Comparison of ENCODE assay signal across 8 cellular contexts in genomic region chr6:139290787-139291294, GRCh38. TPM values are rescaled to one million over a fixed set of nuclear protein-coding genes. Genes with fewer than 3 reads are reported as not detected.
DNase-seq lines count a peak whose midpoint lies in the region; ATAC-seq and TF ChIP-seq lines count a peak whose summit lies in the region.

No MANE protein-coding gene starts in this region.

- no peaks in the 10 kb centered on the region for H3K36me3 ChIP-seq in fibroblast of lung (ENCODE audit: control insufficient read depth, insufficient read depth, low read length)

- H3K4me1 Mint-ChIP-seq in nephron progenitor cell = peaks cover 22% of the 10 kb centered on the region

- ATAC-seq in GM18861 (IDR thresholded peaks at IDR 0.05; ENCODE audit: unreplicated experiment) = peak; percentile 83
- ATAC-seq in HG02981 (IDR thresholded peaks at IDR 0.05; ENCODE audit: unreplicated experiment) = peak; percentile 77
- ATAC-seq in SK-N-SH treated with all-trans-retinoic acid at 6 μM for 48 hours = no peak

- CTCF ChIA-PET in AG04450 (lab: Charles Lee) = interaction anchor here (1.2 kb wide), 2 partner anchors 15 to 71 kb away, joined by 3 read pairs; no protein-coding TSS in a partner anchor

- no peak overlapping the region for H2AFZ ChIP-seq in fibroblast of lung (ENCODE audit: low read length)

- H3K4me3 ChIP-seq in AG04450 (ENCODE audit: low read depth, low read length) (peak overlapping the region; percentile 27; the same call in 1 of the 2 replicates), fibroblast of lung (replicated peaks in 1 of 4; ENCODE audit: control extremely low read depth in 1 of 4, insufficient read depth in 1 of 4, low read depth in 3 of 4, low read length in 4 of 4) (peak overlapping the region in 2 of 4 experiments; percentile 37 to 44)

- H3K36me3 Mint-ChIP-seq in nephron progenitor cell (ENCODE audit: low read depth) = no peaks in the 10 kb centered on the region

- POLR2A ChIA-PET in AG04450 (lab: Yijun Ruan, JAX) = no interaction called here

- H3K4me2 ChIP-seq in fibroblast of lung (ENCODE audit: extremely low read depth, insufficient read depth, low read length) = peak overlapping the region; percentile 66

- TF ChIP-seq CTCF in AG04450 (IDR thresholded peaks at IDR 0.05; ENCODE audit: low read depth, low read length) (no peak), fibroblast of lung (conservative IDR thresholded peaks at IDR 0.05 in 1 of 2, IDR thresholded peaks at IDR 0.05 in 1 of 2; ENCODE audit: low read depth in 1 of 2, low read length in 2 of 2) (no peak), nephron progenitor cell (IDR thresholded peaks at IDR 0.05) (no peak)

- no peak overlapping the region for H3K27ac Mint-ChIP-seq in nephron progenitor cell

- H3K27ac ChIP-seq in AG04450 (ENCODE audit: low read depth, low read length) (peak overlapping the region; percentile 73), fibroblast of lung (ENCODE audit: insufficient read depth, low read length) (peak overlapping the region; percentile 48)

- H3K9ac ChIP-seq in fibroblast of lung (ENCODE audit: insufficient read depth, low read length) = no peak overlapping the region

- DNase-seq in AG04450 (ENCODE audit: low read depth, low spot score) (no peak), RPMI7951 (ENCODE audit: low read depth) (peak; percentile 71), fibroblast of lung (ENCODE audit: low read depth in 2 of 2) (peak; percentile 67 to 75), pons (ENCODE audit: low spot score) (peak; percentile 78), nephron progenitor cell (no peak)

- H3K4me1 ChIP-seq in fibroblast of lung (ENCODE audit: control insufficient read depth, extremely low read depth, insufficient read depth, low read length) = peaks cover 4% of the 10 kb centered on the region

- no peak overlapping the region for H3K4me3 Mint-ChIP-seq in nephron progenitor cell

- H3K27me3 Mint-ChIP-seq in nephron progenitor cell (ENCODE audit: low read depth, poor library complexity) = no peaks in the 10 kb centered on the region

- H3K79me2 ChIP-seq in fibroblast of lung (ENCODE audit: control insufficient read depth, insufficient read depth, low read length) = no peaks in the 10 kb centered on the region

- peaks cover 5% of the 10 kb centered on the region for H3K9me3 Mint-ChIP-seq in nephron progenitor cell

- H3K9me3 ChIP-seq in AG04450 (ENCODE audit: control insufficient read depth, insufficient read depth, low read length) (no peaks in the 10 kb centered on the region), fibroblast of lung (ENCODE audit: control insufficient read depth, insufficient read depth, low read depth, low read length) (no peaks in the 10 kb centered on the region)

- H3K27me3 ChIP-seq in AG04450 (ENCODE audit: control insufficient read depth, insufficient read depth, low read length) = no peaks in the 10 kb centered on the region
- H3K27me3 ChIP-seq in fibroblast of lung (ENCODE audit: control insufficient read depth, insufficient read depth, low read length) = no peaks in the 10 kb centered on the region

- no peaks in the 10 kb centered on the region for H4K20me1 ChIP-seq in fibroblast of lung (ENCODE audit: control insufficient read depth, extremely low read depth, insufficient read depth, low read length)

TF ChIP-seq in SK-N-SH treated with all-trans-retinoic acid at 6 μM for 48 hours, 23 proteins besides CTCF, POLR2A, EP300 and RAD21:
- TF ChIP-seq ISL1 (CRISPR knock-in tag; IDR thresholded peaks at IDR 0.05) = no peak
- TF ChIP-seq PATZ1 (CRISPR knock-in tag; IDR thresholded peaks at IDR 0.05; ENCODE audit: borderline replicate concordance) = no peak
- no peak for TF ChIP-seq ZC3H10 (CRISPR knock-in tag; IDR thresholded peaks at IDR 0.05)
- no peak for TF ChIP-seq ESRRG (CRISPR knock-in tag; IDR thresholded peaks at IDR 0.05)
- TF ChIP-seq ZFP30 (CRISPR knock-in tag; IDR thresholded peaks at IDR 0.05) = no peak
- TF ChIP-seq POU6F1 (CRISPR knock-in tag; IDR thresholded peaks at IDR 0.05; ENCODE audit: borderline replicate concordance, low read depth) = no peak
- TF ChIP-seq GLIS3 (CRISPR knock-in tag; IDR thresholded peaks at IDR 0.05) = no peak
- no peak for TF ChIP-seq ARNTL (CRISPR knock-in tag; IDR thresholded peaks at IDR 0.05; ENCODE audit: borderline replicate concordance, low read depth)
- TF ChIP-seq PPARA (CRISPR knock-in tag; IDR thresholded peaks at IDR 0.05; ENCODE audit: borderline replicate concordance) = no peak
- TF ChIP-seq TOX (CRISPR knock-in tag; IDR thresholded peaks at IDR 0.05; ENCODE audit: borderline replicate concordance) = no peak
TF ChIP-seq in SK-N-SH treated with all-trans-retinoic acid at 6 μM for 48 hours: peak in this region for 0.

RNA-seq across cellular contexts. Expression of gene TXLNB, which starts 1.0 kb away (rescaled TPM):
- polyA plus RNA-seq in AG04450 (2011; rRNA removed) (0.88 and 1.3 TPM in 2 replicates), fibroblast of lung (0.15 and 0.36 TPM in 2 replicates)
- polyA minus RNA-seq in AG04450 (2011; rRNA and poly(A)+ RNA removed) = 0.83 and 0.87 TPM in 2 replicates
- 0.98 and 1.1 TPM in 2 replicates for total RNA-seq in RPMI7951 (2014; rRNA removed; shearing (Covaris generic))
- total RNA-seq in fibroblast of lung = 1.2 and 1.5 TPM in 2 replicates
- 0.12 and 0.36 TPM in 2 replicates for polyA plus RNA-seq in fibroblast of lung (2012)
- polyA minus RNA-seq in fibroblast of lung (ENCODE audit: low replicate concordance) = 0.33 and 0.55 TPM in 2 replicates

Comparison
In these comparisons a context has a peak if more than half of its experiments do, and no peak if none do; other contexts are left out.
1. DNase-seq: peak in RPMI7951 (single experiment), fibroblast of lung (2 of 2) and pons (single experiment); none in AG04450 (single experiment) and nephron progenitor cell (single experiment).